Comparison of ENCODE assay signal across 28 cellular contexts in genomic region chr10:129956285-129956649, GRCh38. TPM values are rescaled to one million over a fixed set of nuclear protein-coding genes. Genes with fewer than 3 reads are reported as not detected.
DNase-seq lines count a peak whose midpoint lies in the region; ATAC-seq, FAIRE-seq and TF ChIP-seq lines count a peak whose summit lies in the region.
"Had no signal": no experiment of that assay in that cellular context is flagged by ENCODE, and none has a peak within 500 bp of the region (broad histone marks: within the 10 kb centered on the region; RNA-seq: fewer than 3 reads in every experiment).

No MANE protein-coding gene starts in this region.

- TF ChIP-seq RAD21 in HepG2 (CRISPR knock-in tag; IDR thresholded peaks at IDR 0.05): no peak

- H3K27me3 Mint-ChIP-seq in glutamatergic neuron (ENCODE audit: unreplicated experiment) (peaks cover 34% of the 10 kb centered on the region), neural crest cell (ENCODE audit: low read depth) (peaks cover 66% of the 10 kb centered on the region), type B pancreatic cell (peaks cover 79% of the 10 kb centered on the region)

- peak; percentile 30 for ATAC-seq in HepG2
- no peak for ATAC-seq in right lobe of liver
- ATAC-seq: K562; mucosa of descending colon; stimulated activated memory B cell treated with anti-CD40 and anti-IgM and Interleukin-4, amounts not matched to agents 10 μg/mL and 1 μg/mL and 100 μg/mL, for 72 hours had no signal

- H3K36me3 Mint-ChIP-seq in glutamatergic neuron (ENCODE audit: unreplicated experiment) (peaks cover 26% of the 10 kb centered on the region), neural crest cell (ENCODE audit: low read depth) (peaks cover 5% of the 10 kb centered on the region), type B pancreatic cell (peaks cover 3% of the 10 kb centered on the region)
- H3K36me3 Mint-ChIP-seq: stimulated activated memory B cell treated with anti-CD40 and anti-IgM and Interleukin-4, amounts not matched to agents 10 μg/mL and 1 μg/mL and 100 μg/mL, for 72 hours had no signal

- H3K4me1 Mint-ChIP-seq in glutamatergic neuron (ENCODE audit: low read depth, unreplicated experiment) (peaks cover 31% of the 10 kb centered on the region), neural crest cell (peaks cover 63% of the 10 kb centered on the region), type B pancreatic cell (ENCODE audit: unreplicated experiment) (peaks cover 50% of the 10 kb centered on the region)
- H3K4me1 Mint-ChIP-seq: stimulated activated memory B cell treated with anti-CD40 and anti-IgM and Interleukin-4, amounts not matched to agents 10 μg/mL and 1 μg/mL and 100 μg/mL, for 72 hours had no signal

- under 1% methylated on average over 8 of the region's 8 CpGs for WGBS in HepG2 (ENCODE audit: low lambda C conversion rate)
- 35% methylated on average over 8 of the region's 8 CpGs for WGBS in right lobe of liver (ENCODE audit: insufficient coverage, low coverage, low lambda C conversion rate, missing lambda C conversion rate)

- no peak overlapping the region for H3K4me3 ChIP-seq in HepG2 (replicated peaks in 1 of 3; ENCODE audit: insufficient read depth in 1 of 3, low read depth in 2 of 3, low read length in 3 of 3)
- no peak overlapping the region for H3K4me3 ChIP-seq in right lobe of liver
- H3K4me3 ChIP-seq: cardiac muscle cell, GM23248, K562, mucosa of descending colon, thoracic aorta had no signal

- H3K27me3 ChIP-seq in HepG2 (ENCODE audit: control insufficient read depth in 1 of 2, insufficient read depth in 2 of 2, low read length in 2 of 2) (peaks cover 0 to 26% of the 10 kb centered on the region in 2 experiments; a peak in 3 of 5 replicates), right lobe of liver (peaks cover 16 to 53% of the 10 kb centered on the region in 2 donors)

- intact Hi-C loops in HepG2 (cut with micrococcal nuclease; ENCODE audit: unreplicated experiment): no loop called here
- intact Hi-C loops in right lobe of liver (cut with DNase I): no loop called here

- no peak for DNase-seq in HepG2 (ENCODE audit: low spot score)
- DNase-seq in right lobe of liver: no peak
- peak; percentile 24 for DNase-seq in glutamatergic neuron
- DNase-seq in neural crest cell (ENCODE audit: low read depth, low spot score): no peak
- DNase-seq in type B pancreatic cell (ENCODE audit: extremely low spot score, unreplicated experiment): no peak
- DNase-seq in activated T-cell treated with anti-CD3 and anti-CD28 coated beads, Interleukin-2, amount 50 U/mL, for 1 hour: no peak
- DNase-seq in kidney glomerular epithelial cell (lab: John Stamatoyannopoulos, UW): no peak
- DNase-seq in hypothalamus (lab: John Stamatoyannopoulos, UW): no peak
- DNase-seq: activated CD8-positive, alpha-beta memory T cell treated with anti-CD3 and anti-CD28 coated beads, Interleukin-2, amount 50 U/mL, for 48 hours; activated gamma-delta T cell; amygdala; C1 segment of cervical spinal cord; DMS 273 treated with DMSO at 0.1 percent for 48 hours; GM23248; mucosa of descending colon; NCI-H1694 treated with DMSO at 0.1 percent for 48 hours; NCI-H2227 treated with DMSO at 0.1 percent for 48 hours; nucleus accumbens; OCI-M1; stimulated activated CD4-positive, alpha-beta T cell treated with anti-CD3 and anti-CD28 coated beads, Interleukin-1b, Interleukin-23, amount 100 ng/mL, for 48 hours had no signal

- H3K36me3 ChIP-seq in HepG2 (replicated peaks in 1 of 2; ENCODE audit: control insufficient read depth in 1 of 2, insufficient read depth in 2 of 2, low read length in 2 of 2) (no peaks in the 10 kb centered on the region), right lobe of liver (no peaks in the 10 kb centered on the region)
- H3K36me3 ChIP-seq: cardiac muscle cell, thoracic aorta had no signal

- H3K27ac ChIP-seq in HepG2 (ENCODE audit: extremely low read length, insufficient read depth, low read length): no peak overlapping the region
- no peak overlapping the region for H3K27ac ChIP-seq in right lobe of liver
- H3K27ac ChIP-seq: cardiac muscle cell, epithelial cell of prostate, GM23248, thoracic aorta had no signal

- no peak overlapping the region for H2AFZ ChIP-seq in HepG2 (ENCODE audit: low read length)
- H2AFZ ChIP-seq: GM23248 had no signal

- TF ChIP-seq CTCF in HepG2 (CRISPR knock-in tag; IDR thresholded peaks at IDR 0.05) (no peak), right lobe of liver (IDR thresholded peaks at IDR 0.05) (no peak), glutamatergic neuron (IDR thresholded peaks at IDR 0.05; ENCODE audit: partially characterized antibody, unreplicated experiment) (no peak), neural crest cell (conservative IDR thresholded peaks at IDR 0.05) (no peak), type B pancreatic cell (conservative IDR thresholded peaks at IDR 0.05) (no peak)

- no TSS peak for BruUV-seq in HepG2 (replicated peaks; lab: Mats Ljungman, UMichigan)

- no peaks in the 10 kb centered on the region for H3K79me2 ChIP-seq in HepG2 (ENCODE audit: insufficient read depth, low read length)

- in situ Hi-C loops in HepG2 (cut with HindIII; ENCODE audit: extremely low pct_ligation_motif_present, low pct_unique_long_range_greater_than_20kb): loop anchor here (25.0 kb wide), 1 partner anchor 1694 kb away; no protein-coding TSS in a partner anchor

- H3K9me3 Mint-ChIP-seq in glutamatergic neuron (ENCODE audit: unreplicated experiment) (peaks cover 42% of the 10 kb centered on the region), neural crest cell (no peaks in the 10 kb centered on the region), type B pancreatic cell (no peaks in the 10 kb centered on the region)
- H3K9me3 Mint-ChIP-seq: stimulated activated memory B cell treated with anti-CD40 and anti-IgM and Interleukin-4, amounts not matched to agents 10 μg/mL and 1 μg/mL and 100 μg/mL, for 72 hours had no signal

- CTCF ChIA-PET in HepG2 (lab: Yijun Ruan, JAX; ENCODE audit: low intra/inter-chr PET ratio, low total read pairs): no interaction called here

- no peak overlapping the region for H3K9ac ChIP-seq in HepG2 (ENCODE audit: insufficient read depth, low read depth, low read length)
- H3K9ac ChIP-seq: GM23248 had no signal

- TF ChIP-seq EP300 in HepG2 (IDR thresholded peaks at IDR 0.05; ENCODE audit: low read depth in 2 of 2, low read length in 2 of 2) (no peak), HepG2 (CRISPR knock-in tag; IDR thresholded peaks at IDR 0.05; ENCODE audit: borderline replicate concordance) (no peak)

- POLR2A ChIA-PET in HepG2 (lab: Yijun Ruan, JAX): no interaction called here

- H3K27ac Mint-ChIP-seq in glutamatergic neuron (ENCODE audit: unreplicated experiment): peak overlapping the region; percentile 99
- H3K27ac Mint-ChIP-seq in neural crest cell (ENCODE audit: unreplicated experiment): no peak overlapping the region
- no peak overlapping the region for H3K27ac Mint-ChIP-seq in type B pancreatic cell
- H3K27ac Mint-ChIP-seq: stimulated activated memory B cell treated with anti-CD40 and anti-IgM and Interleukin-4, amounts not matched to agents 10 μg/mL and 1 μg/mL and 100 μg/mL, for 72 hours had no signal

- H3K4me3 Mint-ChIP-seq in glutamatergic neuron (ENCODE audit: unreplicated experiment) (peak overlapping the region; percentile 92), neural crest cell (peak overlapping the region; percentile 45), type B pancreatic cell (peak overlapping the region; percentile 48)
- H3K4me3 Mint-ChIP-seq: stimulated activated memory B cell treated with anti-CD40 and anti-IgM and Interleukin-4, amounts not matched to agents 10 μg/mL and 1 μg/mL and 100 μg/mL, for 72 hours had no signal

- H3K4me1 ChIP-seq in HepG2 (ENCODE audit: insufficient read depth, low read length) (peaks cover 13% of the 10 kb centered on the region), right lobe of liver (peaks cover 0 to 9% (median 0%) of the 10 kb centered on the region in 4 donors)

- no peak for TF ChIP-seq POLR2A in HepG2 (IDR thresholded peaks at IDR 0.05; ENCODE audit: insufficient read depth in 1 of 2, low read depth in 2 of 2, low read length in 2 of 2)
- no peak for TF ChIP-seq POLR2A in right lobe of liver (IDR thresholded peaks at IDR 0.05)

- no peaks in the 10 kb centered on the region for H4K20me1 ChIP-seq in HepG2 (ENCODE audit: insufficient read depth, low read length)

- 0 out of 2 replicates have a peak overlapping the region, but pooled peaks have one; percentile 10 for H3K4me2 ChIP-seq in HepG2 (ENCODE audit: low read depth, low read length)

- H3K9me3 ChIP-seq in HepG2 (ENCODE audit: low read length) (no peaks in the 10 kb centered on the region), right lobe of liver (no peaks in the 10 kb centered on the region)
- H3K9me3 ChIP-seq: mucosa of descending colon, thoracic aorta had no signal

- no peak for FAIRE-seq in HepG2 (lab: Jason Lieb, UNC)
- FAIRE-seq: frontal cortex, G401.6, K562 had no signal

TF ChIP-seq in HepG2, 621 proteins besides CTCF, POLR2A, EP300 and RAD21 (continues in another document):
- 0 out of 2 replicates have a peak, but pooled peaks have one; percentile 30 for TF ChIP-seq ZNF878 (CRISPR knock-in tag; IDR thresholded peaks at IDR 0.05)

RNA-seq across cellular contexts. Expression of gene EBF3, which starts 7.8 kb away (rescaled TPM):
- not detected in 2 replicates for total RNA-seq in HepG2 (2016; rRNA removed; fragmentation: Illumina TruSeq; extraction: Trizol)
- total RNA-seq in HepG2 (2016; cell fraction: cytosol; rRNA removed; fragmentation: Illumina TruSeq; extraction: Trizol; ENCODE audit: low read depth): not detected in 2 replicates
- not detected in 2 replicates for total RNA-seq in HepG2 (2016; cell fraction: insoluble cytoplasmic fraction; rRNA removed; fragmentation: Illumina TruSeq; extraction: Trizol)
- not detected in 2 replicates for total RNA-seq in HepG2 (2016; cell fraction: membrane; rRNA removed; fragmentation: Illumina TruSeq; extraction: Trizol)
- not detected in 2 replicates for total RNA-seq in HepG2 (2016; cell fraction: nucleus; rRNA removed; fragmentation: Illumina TruSeq; extraction: Trizol)
- not detected in 2 replicates for polyA plus RNA-seq in HepG2 (2011; rRNA removed)
- polyA plus RNA-seq in HepG2 (2011; cell fraction: cytosol; rRNA removed): not detected in 2 replicates
- not detected in 2 replicates for polyA plus RNA-seq in HepG2 (2011; cell fraction: nucleus; rRNA removed)
- polyA plus RNA-seq in HepG2 (2012): 0.13 and 0.16 TPM in 2 replicates
- not detected in 2 replicates for polyA plus RNA-seq in HepG2 (2016; cell fraction: cytosol; fragmentation: Illumina TruSeq; extraction: Trizol; ENCODE audit: low read depth)
- polyA plus RNA-seq in HepG2 (2016; cell fraction: insoluble cytoplasmic fraction; fragmentation: Illumina TruSeq; extraction: Trizol; ENCODE audit: low read depth): not detected in 2 replicates
- not detected in 2 replicates for polyA plus RNA-seq in HepG2 (2016; cell fraction: membrane; fragmentation: Illumina TruSeq; extraction: Trizol; ENCODE audit: low read depth)
- polyA plus RNA-seq in HepG2 (2016; cell fraction: nucleus; fragmentation: Illumina TruSeq; extraction: Trizol; ENCODE audit: insufficient read depth, low read depth): not detected in 2 replicates
- polyA minus RNA-seq in HepG2 (2011; rRNA and poly(A)+ RNA removed; ENCODE audit: low replicate concordance): not detected in 2 replicates
- not detected in 2 replicates for polyA minus RNA-seq in HepG2 (2011; cell fraction: cytosol; rRNA and poly(A)+ RNA removed)
- not detected in 2 replicates for polyA minus RNA-seq in HepG2 (2011; cell fraction: nucleus; rRNA and poly(A)+ RNA removed)
- under 1 TPM in 1 of 6 experiments, not detected in 5; 0.12 TPM for total RNA-seq in right lobe of liver
- total RNA-seq in glutamatergic neuron (ENCODE audit: unreplicated experiment): 544 TPM
- 11.2 and 11.6 TPM in 2 replicates for total RNA-seq in neural crest cell
- 0.81 and 26.1 TPM in 2 replicates for total RNA-seq in type B pancreatic cell (ENCODE audit: low replicate concordance)
- total RNA-seq: K562, left lobe of liver had no signal
- polyA plus RNA-seq: K562 had no signal

Comparison
In these comparisons a context has a peak if more than half of its experiments do, and no peak if none do; other contexts are left out.
1. RNA of gene EBF3, which starts 7.8 kb away (total RNA-seq): 544 TPM in glutamatergic neuron (single experiment); 0.81 to 26.1 TPM in type B pancreatic cell, 11.2 to 11.6 TPM in neural crest cell, not detected in HepG2 and 0.12 TPM in right lobe of liver; every median in the first group is over 10 times any median in the second.
2. Peak in every context shown above with its lines, with median percentiles within 50 percentile points of each other: H3K4me3 Mint-ChIP-seq.